ENCODE assay signal across 18 cellular contexts in the genomic region with DNA sequence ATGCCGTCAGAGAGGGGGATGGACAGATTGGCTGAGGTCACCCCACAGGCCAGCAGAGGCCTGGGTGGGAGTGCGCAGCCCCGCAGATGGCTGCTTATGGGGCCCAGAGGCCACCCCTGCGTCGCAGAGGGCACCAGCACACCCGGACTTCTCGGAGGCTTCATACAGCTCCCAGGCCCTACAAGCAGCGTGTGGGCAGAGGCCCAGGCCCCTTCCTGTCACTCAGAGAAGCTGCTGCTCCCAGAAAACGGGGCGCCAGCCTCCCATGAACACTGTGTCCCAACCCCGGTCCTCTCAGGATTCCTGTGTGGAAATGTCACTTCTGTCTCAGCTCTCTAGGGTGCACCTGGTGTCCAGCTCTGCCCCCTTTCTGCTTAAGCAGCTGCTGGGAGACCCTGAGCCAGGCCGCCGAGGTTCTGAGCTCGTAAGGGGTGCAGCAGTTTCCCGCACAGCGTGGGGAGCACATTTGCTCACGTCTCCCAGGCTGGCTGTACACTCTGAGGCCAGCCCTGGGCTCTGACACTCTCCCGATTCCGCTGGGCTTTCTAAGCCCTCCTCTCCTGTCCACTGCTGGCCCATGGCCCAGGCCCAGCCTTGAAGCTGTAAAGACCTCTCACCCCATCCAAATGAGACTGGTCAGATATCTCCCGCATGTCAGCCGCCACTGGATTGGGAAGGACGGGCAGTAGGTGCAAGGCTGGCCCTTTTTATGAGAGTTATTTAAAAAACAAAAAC. TPM values are rescaled to one million over a fixed set of nuclear protein-coding genes. Genes with fewer than 3 reads are reported as not detected.
DNase-seq lines count a peak whose midpoint lies in the region; ATAC-seq and TF ChIP-seq lines count a peak whose summit lies in the region.
"Had no signal": no experiment of that assay in that cellular context is flagged by ENCODE, and none has a peak within 500 bp of the region (broad histone marks: within the 10 kb centered on the region; RNA-seq: fewer than 3 reads in every experiment).

No MANE protein-coding gene starts in this region.

- H3K9me3 Mint-ChIP-seq in T-helper 2 cell treated with Interferon-gamma antibody and Interleukin-4, amounts not matched to agents 5 μg/mL and 100 μg/mL, for 36 hours: no peaks in the 10 kb centered on the region
- H3K9me3 Mint-ChIP-seq: activated naive CD8-positive, alpha-beta T cell treated with anti-CD3 and anti-CD28 coated beads, Interleukin-2, amount 10 ng/mL, durations not matched to agents 7 days and 5 days; activated T-cell treated with anti-CD3 and anti-CD28 coated beads, Interleukin-2, amount 50 U/mL, for 24 hours had no signal

- no peaks in the 10 kb centered on the region for H3K36me3 ChIP-seq in uterus
- H3K36me3 ChIP-seq: MG63 had no signal

- H3K4me3 Mint-ChIP-seq in T-helper 2 cell treated with Interferon-gamma antibody and Interleukin-4, amounts not matched to agents 5 μg/mL and 100 μg/mL, for 36 hours: no peak overlapping the region
- H3K4me3 Mint-ChIP-seq: activated naive CD8-positive, alpha-beta T cell treated with anti-CD3 and anti-CD28 coated beads, Interleukin-2, amount 10 ng/mL, durations not matched to agents 7 days and 5 days; activated T-cell treated with anti-CD3 and anti-CD28 coated beads, Interleukin-2, amount 50 U/mL, for 24 hours had no signal

- H3K27ac Mint-ChIP-seq in T-helper 2 cell treated with Interferon-gamma antibody and Interleukin-4, amounts not matched to agents 5 μg/mL and 100 μg/mL, for 36 hours: peak overlapping the region; percentile 45
- H3K27ac Mint-ChIP-seq: activated naive CD8-positive, alpha-beta T cell treated with anti-CD3 and anti-CD28 coated beads, Interleukin-2, amount 10 ng/mL, durations not matched to agents 7 days and 5 days; activated T-cell treated with anti-CD3 and anti-CD28 coated beads, Interleukin-2, amount 50 U/mL, for 24 hours; progenitor cell of endocrine pancreas had no signal

- no peaks in the 10 kb centered on the region for H3K27me3 ChIP-seq in uterus
- H3K27me3 ChIP-seq: MG63 had no signal

- no peak overlapping the region for H3K4me3 ChIP-seq in uterus
- H3K4me3 ChIP-seq: MG63 had no signal

- H3K36me3 Mint-ChIP-seq in T-helper 2 cell treated with Interferon-gamma antibody and Interleukin-4, amounts not matched to agents 5 μg/mL and 100 μg/mL, for 36 hours (ENCODE audit: low read depth): peaks cover 5% of the 10 kb centered on the region
- H3K36me3 Mint-ChIP-seq: activated naive CD8-positive, alpha-beta T cell treated with anti-CD3 and anti-CD28 coated beads, Interleukin-2, amount 10 ng/mL, durations not matched to agents 7 days and 5 days had no signal

- H3K4me1 ChIP-seq in uterus: peaks cover 0 to 24% of the 10 kb centered on the region in 2 donors

- TF ChIP-seq POLR2A in uterus (IDR thresholded peaks at IDR 0.05): no peak

- intact Hi-C loops in Right ventricle myocardium superior (cut with DNase I): no loop called here
- intact Hi-C loops in sciatic nerve (cut with DNase I): no loop called here
- intact Hi-C loops in uterus (cut with DNase I; ENCODE audit: low total_unique reads): no loop called here

- H3K4me1 Mint-ChIP-seq in T-helper 2 cell treated with Interferon-gamma antibody and Interleukin-4, amounts not matched to agents 5 μg/mL and 100 μg/mL, for 36 hours (ENCODE audit: low read depth): peaks cover 46% of the 10 kb centered on the region

- peak overlapping the region; percentile 50 to 61 for H3K27ac ChIP-seq in uterus

- no peak for TF ChIP-seq CTCF in uterus (IDR thresholded peaks at IDR 0.05)
- TF ChIP-seq CTCF in GM20000 (IDR thresholded peaks at IDR 0.05; ENCODE audit: extremely low read depth, missing control alignments): no peak

- DNase-seq in T-helper 2 cell treated with Interferon-gamma antibody and Interleukin-4, amounts not matched to agents 5 μg/mL and 100 μg/mL, for 36 hours (ENCODE audit: low spot score): no peak
- no peak for DNase-seq in T-helper 2 cell
- peak; percentile 76 for DNase-seq in Right ventricle myocardium superior
- DNase-seq in sciatic nerve (ENCODE audit: low spot score): no peak
- no peak for DNase-seq in uterus
- no peak for DNase-seq in GM03348 (ENCODE audit: low spot score)
- no peak for DNase-seq in GM20000 (ENCODE audit: low spot score)
- DNase-seq in NOMO-1 treated with DMSO at 0.1 percent for 48 hours (lab: John Stamatoyannopoulos, UW; ENCODE audit: unreplicated experiment): no peak
- DNase-seq: 8988T; activated CD4-positive, alpha-beta T cell treated with anti-CD3 and anti-CD28 coated beads, Interleukin-2, amount 50 U/mL, for 4 hours; activated naive CD8-positive, alpha-beta T cell treated with anti-CD3 and anti-CD28 coated beads, Interleukin-2, amount 10 ng/mL, durations not matched to agents 7 days and 5 days; activated T-cell treated with anti-CD3 and anti-CD28 coated beads, Interleukin-2, amount 50 U/mL, for 24 hours; DMS53; foreskin fibroblast; MG63; NCI-H187 had no signal

- ATAC-seq in Right ventricle myocardium superior (ENCODE audit: poor library complexity): no peak
- ATAC-seq in sciatic nerve: peak; percentile 5
- ATAC-seq: HepG2 had no signal

- H3K9me3 ChIP-seq in uterus: no peaks in the 10 kb centered on the region
- H3K9me3 ChIP-seq: MG63 had no signal

- no peaks in the 10 kb centered on the region for H3K27me3 Mint-ChIP-seq in T-helper 2 cell treated with Interferon-gamma antibody and Interleukin-4, amounts not matched to agents 5 μg/mL and 100 μg/mL, for 36 hours (ENCODE audit: low read depth)
- H3K27me3 Mint-ChIP-seq: activated naive CD8-positive, alpha-beta T cell treated with anti-CD3 and anti-CD28 coated beads, Interleukin-2, amount 10 ng/mL, durations not matched to agents 7 days and 5 days; activated T-cell treated with anti-CD3 and anti-CD28 coated beads, Interleukin-2, amount 50 U/mL, for 24 hours; progenitor cell of endocrine pancreas had no signal

RNA-seq across cellular contexts. Expression of a gene that starts 6.8 kb away (rescaled TPM):
- total RNA-seq in Right ventricle myocardium superior (26.3 TPM), sciatic nerve (50.5 TPM), uterus (100 to 1,000 TPM in 1 of 4 donors, 10 to 100 TPM in 3; 10.0 to 110 (median 32.9) TPM)

RNA-seq across cellular contexts. Expression of a gene that starts 36.8 kb away (rescaled TPM):
- 2.5 TPM for total RNA-seq in Right ventricle myocardium superior
- 11.1 TPM for total RNA-seq in sciatic nerve
- 10 to 100 TPM in 1 of 4 donors, 1 to 10 TPM in 3; 1.3 to 10.6 (median 5.0) TPM for total RNA-seq in uterus
